ENCODE assay signal across 8 cellular contexts in genomic region chr4:16205298-16206164, GRCh38. TPM values are rescaled to one million over a fixed set of nuclear protein-coding genes. Genes with fewer than 3 reads are reported as not detected.
DNase-seq lines count a peak whose midpoint lies in the region; ATAC-seq, FAIRE-seq and TF ChIP-seq lines count a peak whose summit lies in the region.

No MANE protein-coding gene starts in this region.

- DNase-seq in NOMO-1 treated with DMSO at 0.1 percent for 48 hours (lab: John Stamatoyannopoulos, UW; ENCODE audit: unreplicated experiment) (peak; percentile 6), NOMO-1 treated with dmso at 0.1 percent for 144 hours (lab: John Stamatoyannopoulos, UW; ENCODE audit: unreplicated experiment) (no peak), HTR-8/SVneo (ENCODE audit: insufficient read length, low spot score) (peak; percentile 32), T-cell (no peak), glutamatergic neuron (no peak), GDM1 (lab: John Stamatoyannopoulos, UW) (no peak)

- H3K9me3 Mint-ChIP-seq in T-cell (no peaks in the 10 kb centered on the region), glutamatergic neuron (ENCODE audit: unreplicated experiment) (no peaks in the 10 kb centered on the region)
- no peaks in the 10 kb centered on the region for H3K9me3 Mint-ChIP-seq in stimulated activated memory B cell treated with anti-CD40 and anti-IgM and Interleukin-4, amounts not matched to agents 10 μg/mL and 1 μg/mL and 100 μg/mL, for 72 hours

- peaks cover 45 to 56% (median 46%) of the 10 kb centered on the region in 3 donors for H3K4me1 Mint-ChIP-seq in T-cell
- H3K4me1 Mint-ChIP-seq in glutamatergic neuron (ENCODE audit: low read depth, unreplicated experiment) = peaks cover 21% of the 10 kb centered on the region
- H3K4me1 Mint-ChIP-seq in stimulated activated memory B cell treated with anti-CD40 and anti-IgM and Interleukin-4, amounts not matched to agents 10 μg/mL and 1 μg/mL and 100 μg/mL, for 72 hours = peaks cover 29% of the 10 kb centered on the region

- peak; percentile 74 for ATAC-seq in GM21717 (IDR thresholded peaks at IDR 0.05; ENCODE audit: unreplicated experiment)
- peak; percentile 67 to 83 (median 79) for ATAC-seq in T-cell (replicated peaks in 1 of 4)
- ATAC-seq in stimulated activated memory B cell treated with anti-CD40 and anti-IgM and Interleukin-4, amounts not matched to agents 10 μg/mL and 1 μg/mL and 100 μg/mL, for 72 hours = peak; percentile 81

- H3K27me3 Mint-ChIP-seq in T-cell (no peaks in the 10 kb centered on the region), glutamatergic neuron (ENCODE audit: unreplicated experiment) (no peaks in the 10 kb centered on the region)
- no peaks in the 10 kb centered on the region for H3K27me3 Mint-ChIP-seq in stimulated activated memory B cell treated with anti-CD40 and anti-IgM and Interleukin-4, amounts not matched to agents 10 μg/mL and 1 μg/mL and 100 μg/mL, for 72 hours

- H3K27ac Mint-ChIP-seq in T-cell (peak overlapping the region in 1 of 2 donors; percentile 33), glutamatergic neuron (ENCODE audit: unreplicated experiment) (peak overlapping the region; percentile 39)
- no peak overlapping the region for H3K27ac Mint-ChIP-seq in stimulated activated memory B cell treated with anti-CD40 and anti-IgM and Interleukin-4, amounts not matched to agents 10 μg/mL and 1 μg/mL and 100 μg/mL, for 72 hours

- H3K4me3 Mint-ChIP-seq in T-cell (no peak overlapping the region), glutamatergic neuron (ENCODE audit: unreplicated experiment) (no peak overlapping the region)
- no peak overlapping the region for H3K4me3 Mint-ChIP-seq in stimulated activated memory B cell treated with anti-CD40 and anti-IgM and Interleukin-4, amounts not matched to agents 10 μg/mL and 1 μg/mL and 100 μg/mL, for 72 hours

- H3K36me3 Mint-ChIP-seq in T-cell (peaks cover 32% of the 10 kb centered on the region), glutamatergic neuron (ENCODE audit: unreplicated experiment) (no peaks in the 10 kb centered on the region)
- peaks cover 14% of the 10 kb centered on the region for H3K36me3 Mint-ChIP-seq in stimulated activated memory B cell treated with anti-CD40 and anti-IgM and Interleukin-4, amounts not matched to agents 10 μg/mL and 1 μg/mL and 100 μg/mL, for 72 hours

- peak; percentile 78 for TF ChIP-seq CTCF in glutamatergic neuron (IDR thresholded peaks at IDR 0.05; ENCODE audit: partially characterized antibody, unreplicated experiment)

- FAIRE-seq in HTR-8/SVneo (lab: Jason Lieb, UNC) = no peak

- POLR2A ChIA-PET in T-cell (lab: Charles Lee) = interaction anchor here (0.6 to 1.0 kb wide), 3 partner anchors 18 to 1595 kb away, joined by 3 to 4 read pairs (median 3); no protein-coding TSS in a partner anchor

- CTCF ChIA-PET in T-cell (lab: Charles Lee) = interaction anchor here (0.6 to 1.4 kb wide), 25 partner anchors 8 to 400 kb away, joined by 3 to 18 read pairs (median 4); partner anchors contain the start of genes PROM1 (in 1 of the 2) and TAPT1 (in 1 of the 2)

RNA-seq across cellular contexts. Expression of gene TAPT1, which starts 20.7 kb away (rescaled TPM):
- total RNA-seq in T-cell = 10 to 100 TPM; 41.1 to 77.9 (median 50.3) TPM
- 28.9 TPM for total RNA-seq in glutamatergic neuron (ENCODE audit: unreplicated experiment)

Comparison
In these comparisons a context has a peak if more than half of its experiments do, and no peak if none do; other contexts are left out.
1. DNase-seq: peak in NOMO-1 treated with DMSO at 0.1 percent for 48 hours (single experiment) and HTR-8/SVneo (single experiment); none in NOMO-1 treated with dmso at 0.1 percent for 144 hours (single experiment), T-cell (0 of 34), glutamatergic neuron (single experiment) and GDM1 (single experiment).
2. Peak in every context shown above with its lines, with median percentiles within 50 percentile points of each other: ATAC-seq.